In the genomic region with DNA sequence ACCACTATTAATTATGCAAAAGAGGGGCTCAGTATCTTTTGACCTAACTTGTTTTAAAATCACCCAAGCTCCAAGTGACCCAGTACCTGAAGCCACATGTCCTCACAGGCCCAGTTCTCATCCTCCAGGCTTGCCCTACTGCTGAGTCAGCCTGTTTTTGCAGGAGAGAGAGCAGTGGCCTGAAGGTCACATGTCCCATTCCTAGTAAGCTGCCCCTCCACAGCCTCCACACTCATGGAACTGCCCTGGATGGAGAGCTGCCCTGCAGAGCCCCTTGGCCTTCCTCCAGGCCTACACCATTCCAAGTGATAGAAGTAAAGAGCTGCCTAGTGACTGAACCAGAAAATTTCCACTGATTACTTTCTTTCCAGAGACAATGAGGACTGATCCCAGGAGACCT, we compare ENCODE assay signal across 25 cellular contexts.
"Had no signal": no experiment of that assay in that cellular context is flagged by ENCODE, and none has a peak within 500 bp of the region (broad histone marks: within the 10 kb centered on the region; RNA-seq: fewer than 3 reads in every experiment).

No MANE protein-coding gene starts in this region.

- H3K27me3 Mint-ChIP-seq: memory B cell had no signal

- H3K4me3 Mint-ChIP-seq: endodermal cell, immature natural killer cell, memory B cell, natural killer cell had no signal

- DNase-seq: dorsolateral prefrontal cortex; effector CD4-positive, alpha-beta T cell; endodermal cell; foreskin melanocyte; glutamatergic neuron; hypothalamus; immature natural killer cell; islet precursor cell; kidney glomerular epithelial cell; left colon; natural killer cell; occipital lobe; pancreas; retina; sigmoid colon; stimulated activated CD4-positive, alpha-beta T cell treated with anti-CD3 and anti-CD28 coated beads, Interleukin-2, amount 100 ng/mL, for 48 hours; stimulated activated naive CD4-positive, alpha-beta T cell treated with Interleukin-2 at 50 U/mL for 16 hours; stomach; thyroid gland; trophoblast cell had no signal

- H3K27ac Mint-ChIP-seq: endodermal cell, immature natural killer cell, memory B cell, natural killer cell had no signal

- H3K4me3 ChIP-seq: dorsolateral prefrontal cortex, esophagus muscularis mucosa, lung, pancreas, sigmoid colon, stomach, thyroid gland, vagina had no signal

- H3K36me3 ChIP-seq: esophagus muscularis mucosa, pancreas, sigmoid colon, stomach, thyroid gland, vagina had no signal

- ATAC-seq: left colon, natural killer cell, pancreas had no signal

- H3K4me1 ChIP-seq: esophagus muscularis mucosa, pancreas, sigmoid colon, stomach, thyroid gland, vagina had no signal

- H3K9me3 ChIP-seq: esophagus muscularis mucosa, pancreas, sigmoid colon, stomach, thyroid gland, vagina had no signal

- H3K4me1 Mint-ChIP-seq: immature natural killer cell, memory B cell, natural killer cell had no signal

- FAIRE-seq: colon, pancreas had no signal

- H3K27ac ChIP-seq: dorsolateral prefrontal cortex, esophagus muscularis mucosa, pancreas, sigmoid colon, stomach, thyroid gland, vagina had no signal

- H3K27me3 ChIP-seq: dorsolateral prefrontal cortex, esophagus muscularis mucosa, pancreas, sigmoid colon, stomach, thyroid gland, vagina had no signal

- H3K9me3 Mint-ChIP-seq: endodermal cell, memory B cell had no signal

- H3K36me3 Mint-ChIP-seq: immature natural killer cell, memory B cell, natural killer cell had no signal
